ENCODE assay signal across 21 cellular contexts in the genomic region with DNA sequence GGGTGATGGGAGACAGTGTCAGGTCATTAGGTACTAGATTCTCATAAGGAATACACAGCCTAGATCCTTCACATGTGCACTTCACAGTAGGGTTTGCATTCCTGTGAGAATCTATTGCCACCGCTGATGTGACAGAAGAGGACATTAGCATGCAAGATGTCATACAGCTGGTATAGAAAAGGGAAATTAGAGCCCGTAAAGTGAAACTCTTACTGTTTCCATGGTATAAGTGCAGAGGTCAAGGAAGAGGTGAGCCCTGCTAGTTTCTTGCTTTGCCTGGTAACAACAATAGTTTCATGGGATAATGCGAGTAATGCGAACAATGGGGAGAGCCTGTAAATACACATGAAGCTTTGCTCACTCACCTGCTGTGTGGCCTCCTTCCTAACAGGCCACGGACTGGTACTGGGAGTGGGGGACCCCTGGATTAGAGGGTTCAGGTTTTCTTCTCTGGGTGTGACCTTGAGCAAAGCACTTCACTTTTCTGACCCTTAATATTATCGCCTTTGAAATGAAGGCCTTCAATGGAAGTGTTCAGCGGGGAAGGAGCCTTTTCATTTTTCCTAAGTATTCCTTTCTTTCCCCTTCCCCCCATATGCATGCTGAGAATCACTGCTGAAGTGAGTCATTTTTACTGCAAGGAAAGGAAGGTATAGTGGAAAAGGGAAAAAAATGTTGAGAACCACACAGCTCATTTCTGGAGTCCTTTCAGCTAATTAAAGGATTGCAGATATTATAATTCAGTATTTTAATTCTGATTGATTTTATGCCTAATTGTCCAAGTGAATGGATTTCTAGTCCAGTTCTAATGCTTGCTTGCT.
DNase-seq lines count a peak whose midpoint lies in the region; ATAC-seq and TF ChIP-seq lines count a peak whose summit lies in the region.
"Had no signal": no experiment of that assay in that cellular context is flagged by ENCODE, and none has a peak within 500 bp of the region (broad histone marks: within the 10 kb centered on the region; RNA-seq: fewer than 3 reads in every experiment).

No MANE protein-coding gene starts in this region.

- no peak for ATAC-seq in HG03469 (IDR thresholded peaks at IDR 0.05; ENCODE audit: unreplicated experiment)
- ATAC-seq: K562, mucosa of descending colon, Panc1 had no signal

- H3K4me3 Mint-ChIP-seq in endodermal cell = no peak overlapping the region
- peak overlapping the region; percentile 18 for H3K4me3 Mint-ChIP-seq in neural progenitor cell
- H3K4me3 Mint-ChIP-seq: activated CD4-positive, alpha-beta memory T cell treated with anti-CD3 and anti-CD28 coated beads, Interleukin-2, amount 10 ng/mL, durations not matched to agents 7 days and 5 days; activated naive CD8-positive, alpha-beta T cell treated with anti-CD3 and anti-CD28 coated beads for 36 hours had no signal

- H3K9ac ChIP-seq in endodermal cell (ENCODE audit: extremely low read depth, low read length, poor library complexity, severe bottlenecking) (no peak overlapping the region), neural progenitor cell (no peak overlapping the region)

- no peak overlapping the region for H3K27ac ChIP-seq in endodermal cell (ENCODE audit: low read depth, low read length)
- no peak overlapping the region for H3K27ac ChIP-seq in neural progenitor cell
- H3K27ac ChIP-seq: right lobe of liver had no signal

- no peak overlapping the region for H2AFZ ChIP-seq in neural progenitor cell (replicated peaks)

- H3K79me2 ChIP-seq in neural progenitor cell (ENCODE audit: low read depth) = no peaks in the 10 kb centered on the region

- H3K9me3 Mint-ChIP-seq in endodermal cell = peaks cover 10% of the 10 kb centered on the region
- H3K9me3 Mint-ChIP-seq in neural progenitor cell = peaks cover 13% of the 10 kb centered on the region

- H3K36me3 Mint-ChIP-seq in endodermal cell (ENCODE audit: low read depth) (peaks cover 3% of the 10 kb centered on the region), neural progenitor cell (peaks cover 9% of the 10 kb centered on the region)

- H3K4me1 ChIP-seq in endodermal cell (ENCODE audit: control insufficient read depth, insufficient read depth, low read length) (peaks cover 6% of the 10 kb centered on the region), neural progenitor cell (peaks cover 11% of the 10 kb centered on the region)
- H3K4me1 ChIP-seq: Caco-2, right lobe of liver had no signal

- H3K4me3 ChIP-seq in endodermal cell (ENCODE audit: low read length) = no peak overlapping the region
- no peak overlapping the region for H3K4me3 ChIP-seq in neural progenitor cell
- H3K4me3 ChIP-seq: K562, mucosa of descending colon, right lobe of liver had no signal

- H3K27me3 Mint-ChIP-seq in endodermal cell (ENCODE audit: insufficient read depth) = no peaks in the 10 kb centered on the region
- H3K27me3 Mint-ChIP-seq in neural progenitor cell (ENCODE audit: insufficient read depth, low read depth) = no peaks in the 10 kb centered on the region
- H3K27me3 Mint-ChIP-seq: activated CD4-positive, alpha-beta memory T cell treated with anti-CD3 and anti-CD28 coated beads, Interleukin-2, amount 10 ng/mL, durations not matched to agents 7 days and 5 days; activated naive CD8-positive, alpha-beta T cell treated with anti-CD3 and anti-CD28 coated beads for 36 hours had no signal

- peak overlapping the region; percentile 39 for H3K4me2 ChIP-seq in neural progenitor cell

- H3K27ac Mint-ChIP-seq in endodermal cell (no peak overlapping the region), neural progenitor cell (no peak overlapping the region)
- H3K27ac Mint-ChIP-seq: activated CD4-positive, alpha-beta memory T cell treated with anti-CD3 and anti-CD28 coated beads, Interleukin-2, amount 10 ng/mL, durations not matched to agents 7 days and 5 days; activated naive CD8-positive, alpha-beta T cell treated with anti-CD3 and anti-CD28 coated beads for 36 hours had no signal

- H3F3A ChIP-seq in neural progenitor cell (ENCODE audit: low read depth) = no peaks in the 10 kb centered on the region

- peaks cover 16% of the 10 kb centered on the region for H3K9me3 ChIP-seq in endodermal cell (ENCODE audit: control insufficient read depth, low read length)
- no peaks in the 10 kb centered on the region for H3K9me3 ChIP-seq in neural progenitor cell (ENCODE audit: low read depth)
- H3K9me3 ChIP-seq: Caco-2, right lobe of liver had no signal

- 78 to 83% methylated on average over 4 to 7 of the region's 7 CpGs for WGBS in endodermal cell (ENCODE audit: insufficient coverage in 1 of 2, insufficient read length in 1 of 2), 2 experiments

- H3K36me3 ChIP-seq in endodermal cell (ENCODE audit: control insufficient read depth, insufficient read depth, low read length) (no peaks in the 10 kb centered on the region), neural progenitor cell (no peaks in the 10 kb centered on the region)
- H3K36me3 ChIP-seq: right lobe of liver had no signal

- peaks cover 20% of the 10 kb centered on the region for H4K20me1 ChIP-seq in neural progenitor cell (ENCODE audit: low read depth)

- no peaks in the 10 kb centered on the region for H3K27me3 ChIP-seq in endodermal cell (ENCODE audit: control insufficient read depth, insufficient read depth, low read length, poor library complexity, severe bottlenecking)
- no peaks in the 10 kb centered on the region for H3K27me3 ChIP-seq in neural progenitor cell
- H3K27me3 ChIP-seq: right lobe of liver had no signal

- H3K4me1 Mint-ChIP-seq in endodermal cell = peaks cover 18% of the 10 kb centered on the region
- H3K4me1 Mint-ChIP-seq in neural progenitor cell = peaks cover 32% of the 10 kb centered on the region
- H3K4me1 Mint-ChIP-seq: activated CD4-positive, alpha-beta memory T cell treated with anti-CD3 and anti-CD28 coated beads, Interleukin-2, amount 10 ng/mL, durations not matched to agents 7 days and 5 days; activated naive CD8-positive, alpha-beta T cell treated with anti-CD3 and anti-CD28 coated beads for 36 hours had no signal

- DNase-seq in EL (peak; percentile 29), M059J (ENCODE audit: low read depth) (peak; percentile 20), endodermal cell (peak; percentile 59), neural progenitor cell (ENCODE audit: low spot score) (peak; percentile 52), NCI-H1105 treated with DMSO at 0.1 percent for 48 hours (lab: John Stamatoyannopoulos, UW) (no peak)
- no peak for DNase-seq in stimulated activated naive CD4-positive, alpha-beta T cell treated with Interleukin-2 at 50 U/mL for 16 hours (lab: John Stamatoyannopoulos, UW)
- DNase-seq in activated T-cell treated with anti-CD3 and anti-CD28 coated beads, Interleukin-2, amount 50 U/mL, for 1 hour = no peak
- DNase-seq: activated CD4-positive, alpha-beta memory T cell treated with anti-CD3 and anti-CD28 coated beads, Interleukin-2, amount 10 ng/mL, durations not matched to agents 7 days and 5 days; activated naive CD8-positive, alpha-beta T cell treated with anti-CD3 and anti-CD28 coated beads for 36 hours; Caco-2; effector CD8-positive, alpha-beta T cell; hypothalamus; left cardiac atrium; mucosa of descending colon; NCI-H1092 treated with DMSO at 0.1 percent for 48 hours; NCI-H774; right lobe of liver; stimulated activated CD4-positive, alpha-beta T cell treated with anti-CD3 and anti-CD28 coated beads, Interleukin-1b, Interleukin-23, amount 100 ng/mL, for 48 hours had no signal

- TF ChIP-seq CTCF in endodermal cell (conservative IDR thresholded peaks at IDR 0.05) (no peak), neural progenitor cell (IDR thresholded peaks at IDR 0.05) (no peak)

Comparison
In these comparisons a context has a peak if more than half of its experiments do, and no peak if none do; other contexts are left out.
1. DNase-seq: peak in EL (single experiment), M059J (single experiment), endodermal cell (single experiment) and neural progenitor cell (single experiment); none in NCI-H1105 treated with DMSO at 0.1 percent for 48 hours (single experiment), stimulated activated naive CD4-positive, alpha-beta T cell treated with Interleukin-2 at 50 U/mL for 16 hours (single experiment) and activated T-cell treated with anti-CD3 and anti-CD28 coated beads, Interleukin-2, amount 50 U/mL, for 1 hour (single experiment).